Comparison of ENCODE assay signal across 20 cellular contexts in genomic region chr3:157442729-157443128, GRCh38. TPM values are rescaled to one million over a fixed set of nuclear protein-coding genes. Genes with fewer than 3 reads are reported as not detected.
DNase-seq lines count a peak whose midpoint lies in the region; ATAC-seq and TF ChIP-seq lines count a peak whose summit lies in the region.
"Had no signal": no experiment of that assay in that cellular context is flagged by ENCODE, and none has a peak within 500 bp of the region (broad histone marks: within the 10 kb centered on the region; RNA-seq: fewer than 3 reads in every experiment).

No MANE protein-coding gene starts in this region.

- no peaks in the 10 kb centered on the region for H3K9me3 ChIP-seq in left lung
- H3K9me3 ChIP-seq: body of pancreas, pancreas, stomach had no signal

- intact Hi-C loops in left lung (cut with DNase I) = no loop called here

- H3K36me3 ChIP-seq in left lung = peaks cover 0 to 3% of the 10 kb centered on the region in 2 donors
- H3K36me3 ChIP-seq: pancreas had no signal

- TF ChIP-seq CTCF in left lung (IDR thresholded peaks at IDR 0.05) = no peak

- H3K4me3 ChIP-seq in left lung = no peak overlapping the region
- H3K4me3 ChIP-seq: body of pancreas, GM23338, pancreas, stomach had no signal

- H3K27me3 ChIP-seq in left lung = peaks cover 0 to 21% of the 10 kb centered on the region in 2 donors
- H3K27me3 ChIP-seq: body of pancreas, pancreas had no signal

- H3K27ac ChIP-seq in left lung = no peak overlapping the region
- H3K27ac ChIP-seq: body of pancreas, pancreas, stomach had no signal

- H3K4me1 ChIP-seq in left lung = peaks cover 4 to 71% of the 10 kb centered on the region in 2 donors
- H3K4me1 ChIP-seq: pancreas had no signal

- DNase-seq in EH (ENCODE audit: low read depth) = peak; percentile 9
- DNase-seq in NCI-H226 = peak; percentile 22
- DNase-seq in fibroblast of gingiva (ENCODE audit: low read depth) = peak; percentile 74
- DNase-seq in left lung = no peak
- no peak for DNase-seq in inferior parietal cortex (ENCODE audit: extremely low spot score)
- no peak for DNase-seq in amniotic stem cell (lab: John Stamatoyannopoulos, UW)
- DNase-seq in HuH-7.5 (ENCODE audit: low spot score) = no peak
- DNase-seq: activated CD8-positive, alpha-beta memory T cell treated with anti-CD3 and anti-CD28 coated beads, Interleukin-2, amount 10 ng/mL, durations not matched to agents 7 days and 5 days; activated gamma-delta T cell treated with Interleukin-2 at 50 U/mL for 16 hours; kidney; MM.1S; NCI-H774; pancreas; RPMI8226; stomach had no signal

- ATAC-seq in left lung (peak; percentile 69), HG03378 (IDR thresholded peaks at IDR 0.05; ENCODE audit: unreplicated experiment) (no peak)
- ATAC-seq: activated CD4-positive, CD25-positive, alpha-beta regulatory T cell treated with anti-CD3 and anti-CD28 coated beads, Interleukin-2, amount 50 U/mL, for 24 hours; activated CD8-positive, alpha-beta memory T cell treated with anti-CD3 and anti-CD28 coated beads, Interleukin-2, amount 10 ng/mL, durations not matched to agents 7 days and 5 days; body of pancreas; GM23338 had no signal

RNA-seq across cellular contexts. Expression of gene PTX3, which starts 6.1 kb away (rescaled TPM):
- 10 to 100 TPM in 1 of 2 donors, 1 to 10 TPM in 1; 5.6 to 93.7 TPM for total RNA-seq in left lung
- total RNA-seq: activated CD8-positive, alpha-beta memory T cell treated with anti-CD3 and anti-CD28 coated beads, Interleukin-2, amount 10 ng/mL, durations not matched to agents 7 days and 5 days; T-helper 1 cell treated with Interleukin-12 subunit alpha and Interleukin-12 subunit beta and Interleukin-4 antibody, amounts not matched to agents 30 ng/mL and 1 ng/mL, for 36 hours had no signal

Comparison
In these comparisons a context has a peak if more than half of its experiments do, and no peak if none do; other contexts are left out.
1. DNase-seq: peak in EH (single experiment), NCI-H226 (single experiment) and fibroblast of gingiva (single experiment); none in left lung (0 of 2), inferior parietal cortex (single experiment), amniotic stem cell (single experiment) and HuH-7.5 (single experiment).